1 cellular context compared by ENCODE assay signal in genomic region chr15:40157748-40158447, GRCh38.
TF ChIP-seq lines count a peak whose summit lies in the region.

No MANE protein-coding gene starts in this region.

TF ChIP-seq in K562, 482 proteins besides CTCF, POLR2A, EP300 and RAD21:
- no peak for TF ChIP-seq ZC3H4 (CRISPR knock-in tag; IDR thresholded peaks at IDR 0.05; ENCODE audit: borderline replicate concordance)
- TF ChIP-seq NR2C2 (CRISPR knock-in tag; IDR thresholded peaks at IDR 0.05), result no peak
- TF ChIP-seq NR2C2 (tag; IDR thresholded peaks at IDR 0.05), result peak; percentile 62
- no peak for TF ChIP-seq POLR2H (tag; IDR thresholded peaks at IDR 0.05; ENCODE audit: low read depth)
- no peak for TF ChIP-seq RBM14 (IDR thresholded peaks at IDR 0.05; ENCODE audit: borderline replicate concordance, insufficient read depth, low read depth, low read length)
- TF ChIP-seq YY1 (IDR thresholded peaks at IDR 0.05; ENCODE audit: borderline replicate concordance in 1 of 3, control insufficient read depth in 1 of 3, extremely low read depth in 1 of 3, insufficient read depth in 3 of 3, insufficient read length in 1 of 3, insufficient replicate concordance in 2 of 3, low read depth in 1 of 3, low read length in 2 of 3), result peak in 1 of 3 experiments; percentile 23
- no peak for TF ChIP-seq TEAD2 (tag; IDR thresholded peaks at IDR 0.05)
- no peak for TF ChIP-seq CSDE1 (IDR thresholded peaks at IDR 0.05)
- TF ChIP-seq NCOA4 (IDR thresholded peaks at IDR 0.05; ENCODE audit: partially characterized antibody), result no peak
- TF ChIP-seq TAF15 (IDR thresholded peaks at IDR 0.05; ENCODE audit: low read depth, low read length), result no peak
- TF ChIP-seq ZNF3 (CRISPR knock-in tag; IDR thresholded peaks at IDR 0.05), result no peak
- TF ChIP-seq NR2C1 (IDR thresholded peaks at IDR 0.05), result no peak
- TF ChIP-seq NR2C1 (tag; IDR thresholded peaks at IDR 0.05), result peak; percentile 68
- no peak for TF ChIP-seq SRSF9 (IDR thresholded peaks at IDR 0.05; ENCODE audit: borderline replicate concordance, low read depth, low read length)
- no peak for TF ChIP-seq KDM5B (IDR thresholded peaks at IDR 0.05; ENCODE audit: insufficient replicate concordance, low read depth, low read length)
- 0 out of 2 replicates have a peak, but pooled peaks have one; percentile 20 for TF ChIP-seq USF2 (CRISPR knock-in tag; IDR thresholded peaks at IDR 0.05)
- TF ChIP-seq HDAC1 (IDR thresholded peaks at IDR 0.05), result no peak
- no peak for TF ChIP-seq ZNF274 (IDR thresholded peaks at IDR 0.05; ENCODE audit: borderline replicate concordance, low read depth, low read length)
- 0 out of 2 replicates have a peak, but pooled peaks have one; percentile 21 for TF ChIP-seq RAD51 (IDR thresholded peaks at IDR 0.05; ENCODE audit: borderline replicate concordance, low read depth)
- no peak for TF ChIP-seq BCLAF1 (IDR thresholded peaks at IDR 0.05; ENCODE audit: borderline replicate concordance in 1 of 2, control insufficient read depth in 1 of 2, low read depth in 2 of 2, low read length in 1 of 2)
- no peak for TF ChIP-seq RFX7 (CRISPR knock-in tag; IDR thresholded peaks at IDR 0.05)
- no peak for TF ChIP-seq FOXJ2 (tag; IDR thresholded peaks at IDR 0.05)
- TF ChIP-seq SMAD4 (CRISPR knock-in tag; conservative IDR thresholded peaks at IDR 0.05), result 0 out of 2 replicates have a peak, but pooled peaks have one; percentile 22
- TF ChIP-seq ZNF384 (IDR thresholded peaks at IDR 0.05; ENCODE audit: low read depth, low read length), result no peak
- TF ChIP-seq FOXA3 (CRISPR knock-in tag; conservative IDR thresholded peaks at IDR 0.05 in 1 of 2, IDR thresholded peaks at IDR 0.05 in 1 of 2), result no peak
- TF ChIP-seq ELK1 (CRISPR knock-in tag; IDR thresholded peaks at IDR 0.05), result no peak
- peak; percentile 73; the same call in 1 of the 2 replicates for TF ChIP-seq SPI1 (IDR thresholded peaks at IDR 0.05; ENCODE audit: borderline replicate concordance, low read depth, low read length)
- TF ChIP-seq ZBTB33 (CRISPR knock-in tag; IDR thresholded peaks at IDR 0.05), result no peak
- TF ChIP-seq RBM17 (IDR thresholded peaks at IDR 0.05; ENCODE audit: borderline replicate concordance, low read depth, low read length), result no peak
- TF ChIP-seq ARID1B (IDR thresholded peaks at IDR 0.05), result no peak
- no peak for TF ChIP-seq ZNF707 (CRISPR knock-in tag; conservative IDR thresholded peaks at IDR 0.05)
- TF ChIP-seq PTRF (tag; IDR thresholded peaks at IDR 0.05), result 0 out of 2 replicates have a peak, but pooled peaks have one; percentile 24
- TF ChIP-seq GMEB1 (CRISPR knock-in tag; IDR thresholded peaks at IDR 0.05), result no peak
- TF ChIP-seq NCOA6 (IDR thresholded peaks at IDR 0.05), result no peak
